In genomic region chr2:20362701-20363435, GRCh38 we compare ENCODE assay signal across 22 cellular contexts.
"Had no signal": no experiment of that assay in that cellular context is flagged by ENCODE, and none has a peak within 500 bp of the region (broad histone marks: within the 10 kb centered on the region; RNA-seq: fewer than 3 reads in every experiment).

No MANE protein-coding gene starts in this region.

- ATAC-seq: activated CD4-positive, alpha-beta T cell treated with anti-CD3 and anti-CD28 coated beads for 36 hours; activated naive CD8-positive, alpha-beta T cell treated with anti-CD3 and anti-CD28 coated beads, Interleukin-2, amount 50 U/mL, for 24 hours had no signal

- H3K27me3 ChIP-seq: cardiac muscle cell had no signal

- H3K27ac ChIP-seq: cardiac muscle cell, PC-9, WERI-Rb-1 had no signal

- H3K4me2 ChIP-seq: PC-9 had no signal

- DNase-seq: activated CD4-positive, alpha-beta memory T cell treated with anti-CD3 and anti-CD28 coated beads, Interleukin-2, amount 10 ng/mL, durations not matched to agents 7 days and 5 days; activated CD4-positive, alpha-beta T cell treated with anti-CD3 and anti-CD28 coated beads for 36 hours; activated CD4-positive, alpha-beta T cell treated with anti-CD3 and anti-CD28 coated beads, Interleukin-2, amount 50 U/mL, for 1 hour; activated CD8-positive, alpha-beta memory T cell treated with anti-CD3 and anti-CD28 coated beads, Interleukin-2, amount 50 U/mL, for 48 hours; activated effector memory CD4-positive, alpha-beta T cell treated with Interleukin-2 at 50 U/mL for 16 hours; activated naive CD4-positive, alpha-beta T cell; activated naive CD8-positive, alpha-beta T cell treated with anti-CD3 and anti-CD28 coated beads, Interleukin-2, amount 50 U/mL, for 24 hours; activated T-cell treated with anti-CD3 and anti-CD28 coated beads, Interleukin-2, amount 50 U/mL, for 1 hour; amygdala; MM.1S; NCI-H1105; NCI-H1436; NCI-H1694 treated with DMSO at 0.1 percent for 48 hours; NCI-H2029 treated with DMSO at 0.1 percent for 48 hours; NCI-H345; NCI-H510A treated with DMSO at 0.1 percent for 48 hours; NCI-H69; NK-92 treated with Interleukin-12 subunit alpha and Interleukin-12 subunit beta, amount 100 ng/mL, for 24 hours; SIG-M5; WERI-Rb-1 had no signal

- H3K36me3 ChIP-seq: cardiac muscle cell, WERI-Rb-1 had no signal

- H3K4me3 ChIP-seq: cardiac muscle cell, PC-9 had no signal

- H2AFZ ChIP-seq: PC-9 had no signal
